In the genomic region with DNA sequence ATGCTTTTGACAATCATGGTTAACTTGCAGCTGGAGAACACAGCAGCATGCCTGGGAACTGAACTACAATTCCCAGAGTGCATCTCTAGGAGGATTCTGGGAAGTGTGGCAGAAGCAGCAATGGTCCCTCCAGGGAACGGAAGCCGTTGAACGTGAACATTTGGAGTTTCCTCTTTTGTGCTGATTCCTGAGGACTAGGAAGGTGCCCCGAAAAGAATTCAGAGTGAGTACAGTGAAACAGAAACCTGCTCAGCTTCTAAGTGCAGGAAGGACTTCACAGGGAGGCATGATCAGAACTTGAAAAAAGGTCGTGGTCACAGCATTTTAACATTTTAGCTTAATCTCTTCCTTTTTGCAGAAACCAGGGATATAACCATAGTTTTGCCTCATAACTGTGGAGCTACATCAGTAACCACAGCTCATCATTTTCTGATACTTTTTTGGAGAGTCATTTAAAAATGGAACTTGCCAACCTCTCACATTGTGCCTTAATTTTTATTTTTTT, we compare ENCODE assay signal across 8 cellular contexts. TPM values are rescaled to one million over a fixed set of nuclear protein-coding genes. Genes with fewer than 3 reads are reported as not detected.
DNase-seq lines count a peak whose midpoint lies in the region; ATAC-seq lines count a peak whose summit lies in the region.

A gene (plus strand): TSS at position 111 of the 505 bp plus-strand sequence. CDS start 3,911 bp downstream, outside the sequence.

- H3K36me3 ChIP-seq in BLaER1 treated with 17β-estradiol and CSF1 and Interleukin-3, amounts not matched to agents 10 nM and 100 nM: peaks cover 8 to 44% (median 25%) of the 10 kb centered on the region in 11 experiments; a peak in 21 of 22 replicates
- peaks cover 22% of the 10 kb centered on the region for H3K36me3 ChIP-seq in MG63

- H3K9me3 ChIP-seq in BLaER1 treated with 17β-estradiol and CSF1 and Interleukin-3, amounts not matched to agents 10 nM and 100 nM (replicated peaks in 1 of 11): peaks cover 10 to 15% (median 13%) of the 10 kb centered on the region in 11 experiments; a peak in 21 of 22 replicates
- 0 out of 2 replicates have a peak, but pooled peaks cover 5% of the 10 kb centered on the region for H3K9me3 ChIP-seq in MG63

- no peaks in the 10 kb centered on the region for H3K27me3 ChIP-seq in BLaER1 treated with 17β-estradiol and CSF1 and Interleukin-3, amounts not matched to agents 10 nM and 100 nM
- H3K27me3 ChIP-seq in layer of hippocampus (ENCODE audit: control insufficient read depth, insufficient read depth, low read length) (no peaks in the 10 kb centered on the region), MG63 (no peaks in the 10 kb centered on the region)

- H3K4me1 ChIP-seq in BLaER1 treated with 17β-estradiol and CSF1 and Interleukin-3, amounts not matched to agents 10 nM and 100 nM: peaks cover 8 to 26% (median 13%) of the 10 kb centered on the region in 10 experiments

- H4K20me1 ChIP-seq in BLaER1 treated with 17β-estradiol and CSF1 and Interleukin-3, amounts not matched to agents 10 nM and 100 nM: no peaks in the 10 kb centered on the region

- H3K9ac ChIP-seq in BLaER1 treated with 17β-estradiol and CSF1 and Interleukin-3, amounts not matched to agents 10 nM and 100 nM: peak within 1 kb of the TSS; percentile 76 to 87 (median 82)

- DNase-seq in NCI-H1694 (lab: John Stamatoyannopoulos, UW) (peak; percentile 46), dermis microvascular lymphatic vessel endothelial cell (ENCODE audit: low read depth in 2 of 2) (peak; percentile 64 to 77), MG63 (no peak)
- DNase-seq in activated CD4-positive, alpha-beta T cell treated with anti-CD3 and anti-CD28 coated beads for 4 hours: peak; percentile 27 to 50
- DNase-seq in stimulated activated CD4-positive, alpha-beta T cell treated with anti-CD3 and anti-CD28 coated beads, Interleukin-1b, Interleukin-23, amount 100 ng/mL, for 1 hour (ENCODE audit: low read depth in 2 of 2): peak; percentile 7 to 13

- H3K27ac ChIP-seq in BLaER1 treated with 17β-estradiol and CSF1 and Interleukin-3, amounts not matched to agents 10 nM and 100 nM: peak within 1 kb of the TSS; percentile 72 to 92 (median 87)
- H3K27ac ChIP-seq in layer of hippocampus (ENCODE audit: low read depth, low read length): peak within 1 kb of the TSS; percentile 64

- peak within 1 kb of the TSS; percentile 72 to 97 (median 87) for H3K4me2 ChIP-seq in BLaER1 treated with 17β-estradiol and CSF1 and Interleukin-3, amounts not matched to agents 10 nM and 100 nM

- ATAC-seq in GM21619 (IDR thresholded peaks at IDR 0.05; ENCODE audit: unreplicated experiment): peak; percentile 66

- H3K4me3 ChIP-seq in BLaER1 treated with 17β-estradiol and CSF1 and Interleukin-3, amounts not matched to agents 10 nM and 100 nM: peak within 1 kb of the TSS; percentile 55 to 73 (median 64)
- H3K4me3 ChIP-seq in MG63: no peak within 1 kb of the TSS

RNA-seq across cellular contexts. Expression of the gene that starts here (rescaled TPM):
- 1.0 and 1.3 TPM in 2 replicates for total RNA-seq in dermis microvascular lymphatic vessel endothelial cell
- total RNA-seq in MG63 (2014; rRNA removed; shearing (Covaris generic); ENCODE audit: low replicate concordance): not detected in 2 replicates
